18 cellular contexts compared by ENCODE assay signal in genomic region chr11:130625907-130626306, GRCh38.
DNase-seq lines count a peak whose midpoint lies in the region; ATAC-seq and TF ChIP-seq lines count a peak whose summit lies in the region.
"Had no signal": no experiment of that assay in that cellular context is flagged by ENCODE, and none has a peak within 500 bp of the region (broad histone marks: within the 10 kb centered on the region; RNA-seq: fewer than 3 reads in every experiment).

No MANE protein-coding gene starts in this region.

- DNase-seq in DMS 273 treated with DMSO at 0.1 percent for 48 hours (lab: John Stamatoyannopoulos, UW) (peak; percentile 90), NCI-H2171 treated with DMSO at 0.1 percent for 48 hours (lab: John Stamatoyannopoulos, UW) (peak; percentile 91), cerebellar cortex (ENCODE audit: low spot score) (peak; percentile 82), mesenchymal stem cell (no peak), T-helper 9 cell (no peak), Karpas-422 (no peak), suprapubic skin (ENCODE audit: low spot score in 2 of 2) (no peak)
- DNase-seq: CD8-positive, alpha-beta memory T cell; DND-41; GDM1; HCEC 1CT; NCI-H1092 treated with DMSO at 0.1 percent for 48 hours; NCI-H187; NCI-H345 had no signal

- 86% methylated on average over 7 of the region's 7 CpGs for WGBS in mesenchymal stem cell
- WGBS in suprapubic skin, result 64% methylated on average over 7 of the region's 7 CpGs

- no peak overlapping the region for H2AFZ ChIP-seq in mesenchymal stem cell (ENCODE audit: low read depth, low read length)
- no peak overlapping the region for H2AFZ ChIP-seq in Karpas-422 (ENCODE audit: low read length)
- H2AFZ ChIP-seq: GM23338 had no signal

- H2BK12ac ChIP-seq in mesenchymal stem cell (ENCODE audit: low read length in 2 of 2), result peak overlapping the region; percentile 23 to 52

- H4K20me1 ChIP-seq in Karpas-422 (ENCODE audit: insufficient read depth, low read depth, low read length), result no peaks in the 10 kb centered on the region
- H4K20me1 ChIP-seq: BLaER1 treated with 17β-estradiol and CSF1 and Interleukin-3, amounts not matched to agents 10 nM and 100 nM had no signal

- H3K14ac ChIP-seq in mesenchymal stem cell (ENCODE audit: low read length in 2 of 2), result no peak overlapping the region

- H3K4me3 ChIP-seq in mesenchymal stem cell (ENCODE audit: insufficient read depth in 1 of 2, low read depth in 1 of 2, low read length in 2 of 2), result no peak overlapping the region
- H3K4me3 ChIP-seq in Karpas-422 (ENCODE audit: low read length), result no peak overlapping the region
- H3K4me3 ChIP-seq in suprapubic skin, result no peak overlapping the region
- H3K4me3 ChIP-seq: A549; BLaER1 treated with 17β-estradiol and CSF1 and Interleukin-3, amounts not matched to agents 10 nM and 100 nM; GM23338 had no signal

- TF ChIP-seq EP300 in suprapubic skin (IDR thresholded peaks at IDR 0.05), result no peak

- H3K9me3 ChIP-seq in mesenchymal stem cell (ENCODE audit: control insufficient read depth, low read length) (no peaks in the 10 kb centered on the region), Karpas-422 (ENCODE audit: low read length) (no peaks in the 10 kb centered on the region), suprapubic skin (no peaks in the 10 kb centered on the region)
- H3K9me3 ChIP-seq: A549; BLaER1 treated with 17β-estradiol and CSF1 and Interleukin-3, amounts not matched to agents 10 nM and 100 nM had no signal

- H2BK120ac ChIP-seq in mesenchymal stem cell (ENCODE audit: low read depth, low read length), result no peak overlapping the region

- H3K9me2 ChIP-seq in Karpas-422 (replicated peaks; ENCODE audit: insufficient read depth, low read length), result no peaks in the 10 kb centered on the region

- no peak overlapping the region for H2AK5ac ChIP-seq in mesenchymal stem cell (ENCODE audit: low read length, severe bottlenecking)

- H3K4ac ChIP-seq in mesenchymal stem cell (ENCODE audit: low read depth in 1 of 2, low read length in 2 of 2), result no peak overlapping the region

- TF ChIP-seq POLR2A in suprapubic skin (IDR thresholded peaks at IDR 0.05), result no peak

- H4K91ac ChIP-seq in mesenchymal stem cell (ENCODE audit: low read length), result no peak overlapping the region

- H2BK5ac ChIP-seq in mesenchymal stem cell (ENCODE audit: low read depth, low read length, poor library complexity, severe bottlenecking), result no peak overlapping the region

- no peaks in the 10 kb centered on the region for H3K79me1 ChIP-seq in mesenchymal stem cell (replicated peaks; ENCODE audit: low read length, poor library complexity, severe bottlenecking)

- no peak overlapping the region for H3K23ac ChIP-seq in mesenchymal stem cell (ENCODE audit: low read length in 2 of 2)

- no peak overlapping the region for H4K8ac ChIP-seq in mesenchymal stem cell (ENCODE audit: low read length)

- TF ChIP-seq CTCF in suprapubic skin (IDR thresholded peaks at IDR 0.05), result no peak

- H3K36me3 ChIP-seq in mesenchymal stem cell (ENCODE audit: control insufficient read depth in 1 of 2, insufficient read depth in 2 of 2, low read depth in 1 of 2, low read length in 2 of 2) (no peaks in the 10 kb centered on the region), Karpas-422 (ENCODE audit: insufficient read depth, low read length) (no peaks in the 10 kb centered on the region), suprapubic skin (no peaks in the 10 kb centered on the region)
- H3K36me3 ChIP-seq: BLaER1 treated with 17β-estradiol and CSF1 and Interleukin-3, amounts not matched to agents 10 nM and 100 nM had no signal

- H3K27ac ChIP-seq in mesenchymal stem cell (ENCODE audit: low read length, poor library complexity, severe bottlenecking) (no peak overlapping the region), Karpas-422 (ENCODE audit: low read length) (no peak overlapping the region), suprapubic skin (no peak overlapping the region)
- H3K27ac ChIP-seq: BLaER1 treated with 17β-estradiol and CSF1 and Interleukin-3, amounts not matched to agents 10 nM and 100 nM had no signal

- no peak for ATAC-seq in GM19467 (IDR thresholded peaks at IDR 0.05; ENCODE audit: unreplicated experiment)
- ATAC-seq: A549, GM23338 had no signal

- no peaks in the 10 kb centered on the region for H3K27me3 ChIP-seq in mesenchymal stem cell (ENCODE audit: control insufficient read depth in 1 of 2, insufficient read depth in 1 of 2, low read length in 2 of 2)
- H3K27me3 ChIP-seq in Karpas-422 (ENCODE audit: low read length), result no peaks in the 10 kb centered on the region
- H3K27me3 ChIP-seq in suprapubic skin, result peaks cover 3% of the 10 kb centered on the region
- H3K27me3 ChIP-seq: BLaER1 treated with 17β-estradiol and CSF1 and Interleukin-3, amounts not matched to agents 10 nM and 100 nM had no signal

- no peak overlapping the region for H3K18ac ChIP-seq in mesenchymal stem cell (ENCODE audit: low read depth in 1 of 2, low read length in 2 of 2)

- peaks cover 2% of the 10 kb centered on the region for H3K4me1 ChIP-seq in mesenchymal stem cell (ENCODE audit: control insufficient read depth, insufficient read depth, low read depth, low read length)
- no peaks in the 10 kb centered on the region for H3K4me1 ChIP-seq in Karpas-422 (ENCODE audit: low read length)
- H3K4me1 ChIP-seq in suprapubic skin, result peaks cover 3% of the 10 kb centered on the region

- H3K4me2 ChIP-seq in mesenchymal stem cell (ENCODE audit: low read length, poor library complexity, severe bottlenecking), result no peak overlapping the region
- no peak overlapping the region for H3K4me2 ChIP-seq in Karpas-422 (ENCODE audit: low read depth, low read length, poor library complexity, severe bottlenecking)
- H3K4me2 ChIP-seq: A549; BLaER1 treated with 17β-estradiol and CSF1 and Interleukin-3, amounts not matched to agents 10 nM and 100 nM; GM23338 had no signal

- no peaks in the 10 kb centered on the region for H3K79me2 ChIP-seq in Karpas-422 (ENCODE audit: low read length)

- no peak overlapping the region for H2BK15ac ChIP-seq in mesenchymal stem cell (ENCODE audit: low read depth, poor library complexity, severe bottlenecking)

- H3K9ac ChIP-seq in mesenchymal stem cell (ENCODE audit: low read length) (no peak overlapping the region), Karpas-422 (ENCODE audit: low read length) (no peak overlapping the region)
- H3K9ac ChIP-seq: BLaER1 treated with 17β-estradiol and CSF1 and Interleukin-3, amounts not matched to agents 10 nM and 100 nM had no signal

Comparison
In these comparisons a context has a peak if more than half of its experiments do, and no peak if none do; other contexts are left out.
1. DNase-seq: peak in DMS 273 treated with DMSO at 0.1 percent for 48 hours (single experiment), NCI-H2171 treated with DMSO at 0.1 percent for 48 hours (single experiment) and cerebellar cortex (single experiment); none in mesenchymal stem cell (single experiment), T-helper 9 cell (single experiment), Karpas-422 (single experiment) and suprapubic skin (0 of 2).